Comparison of ENCODE assay signal across 1 cellular context in the genomic region with DNA sequence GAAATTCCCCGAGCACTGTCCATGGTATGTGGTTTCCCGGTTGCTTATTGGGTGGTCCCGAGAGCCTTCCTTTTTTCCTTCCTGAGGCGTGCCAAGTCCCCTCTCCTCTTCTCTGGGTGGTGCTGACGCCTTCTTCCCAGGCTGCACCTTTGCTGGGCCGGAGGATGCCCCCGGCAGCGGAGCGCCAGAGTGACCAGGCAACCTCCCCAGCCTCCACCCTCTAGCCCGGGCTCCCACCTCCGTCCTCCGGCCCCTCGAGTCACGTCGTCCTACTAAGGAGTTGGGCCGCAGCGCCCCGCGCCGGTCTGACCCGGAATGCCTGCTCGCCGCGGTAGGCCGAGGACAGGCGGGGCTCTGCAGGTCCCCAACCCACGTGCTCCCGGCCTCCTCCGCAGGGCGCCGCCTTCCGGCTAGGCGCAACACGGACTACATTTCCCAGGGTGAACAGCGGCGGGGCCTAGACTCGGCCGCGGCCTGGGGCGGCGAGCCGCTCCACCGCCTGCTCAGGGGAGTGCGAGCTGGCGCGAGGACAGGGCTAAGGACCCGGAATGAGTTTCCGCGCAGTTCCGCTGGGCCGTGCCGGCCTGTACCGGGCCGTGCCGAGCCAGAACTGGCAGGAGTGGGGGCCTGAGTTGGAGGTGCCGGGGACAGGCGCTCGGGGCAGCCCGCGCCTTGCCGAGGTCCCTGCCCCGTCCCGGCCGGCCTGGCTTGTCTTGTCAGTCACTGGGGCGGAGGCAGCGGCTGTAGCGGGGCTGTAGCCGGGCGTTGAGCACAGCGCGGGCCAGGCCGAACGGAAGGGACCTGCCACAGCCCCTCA.
TF ChIP-seq lines count a peak whose summit lies in the region.

A gene with protein sequence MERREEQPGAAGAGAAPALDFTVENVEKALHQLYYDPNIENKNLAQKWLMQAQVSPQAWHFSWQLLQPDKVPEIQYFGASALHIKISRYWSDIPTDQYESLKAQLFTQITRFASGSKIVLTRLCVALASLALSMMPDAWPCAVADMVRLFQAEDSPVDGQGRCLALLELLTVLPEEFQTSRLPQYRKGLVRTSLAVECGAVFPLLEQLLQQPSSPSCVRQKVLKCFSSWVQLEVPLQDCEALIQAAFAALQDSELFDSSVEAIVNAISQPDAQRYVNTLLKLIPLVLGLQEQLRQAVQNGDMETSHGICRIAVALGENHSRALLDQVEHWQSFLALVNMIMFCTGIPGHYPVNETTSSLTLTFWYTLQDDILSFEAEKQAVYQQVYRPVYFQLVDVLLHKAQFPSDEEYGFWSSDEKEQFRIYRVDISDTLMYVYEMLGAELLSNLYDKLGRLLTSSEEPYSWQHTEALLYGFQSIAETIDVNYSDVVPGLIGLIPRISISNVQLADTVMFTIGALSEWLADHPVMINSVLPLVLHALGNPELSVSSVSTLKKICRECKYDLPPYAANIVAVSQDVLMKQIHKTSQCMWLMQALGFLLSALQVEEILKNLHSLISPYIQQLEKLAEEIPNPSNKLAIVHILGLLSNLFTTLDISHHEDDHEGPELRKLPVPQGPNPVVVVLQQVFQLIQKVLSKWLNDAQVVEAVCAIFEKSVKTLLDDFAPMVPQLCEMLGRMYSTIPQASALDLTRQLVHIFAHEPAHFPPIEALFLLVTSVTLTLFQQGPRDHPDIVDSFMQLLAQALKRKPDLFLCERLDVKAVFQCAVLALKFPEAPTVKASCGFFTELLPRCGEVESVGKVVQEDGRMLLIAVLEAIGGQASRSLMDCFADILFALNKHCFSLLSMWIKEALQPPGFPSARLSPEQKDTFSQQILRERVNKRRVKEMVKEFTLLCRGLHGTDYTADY (plus strand): TSS at position 707 of the 817 bp plus-strand sequence. CDS start 651 bp downstream, outside the sequence.

TF ChIP-seq in IMR-90, 13 proteins besides CTCF, POLR2A, EP300 and RAD21 (continued from another document):
- peak; percentile 98 for TF ChIP-seq MXI1 (IDR thresholded peaks at IDR 0.05; ENCODE audit: borderline replicate concordance, low read depth, low read length)
